In genomic region chr1:151198254-151199127, GRCh38 we compare ENCODE assay signal across 7 cellular contexts. TPM values are rescaled to one million over a fixed set of nuclear protein-coding genes. Genes with fewer than 3 reads are reported as not detected.
DNase-seq lines count a peak whose midpoint lies in the region; ATAC-seq, FAIRE-seq and TF ChIP-seq lines count a peak whose summit lies in the region.

TSS of gene PIP5K1A (plus strand) at chr1:151198552. CDS start at chr1:151198997, 445 bp downstream.

- H3K27ac ChIP-seq in hepatocyte = peak within 1 kb of the TSS; percentile 97

- 1% methylated on average over 59 of the region's 60 CpGs for WGBS in hepatocyte (ENCODE audit: low lambda C conversion rate, missing lambda C conversion rate)

- peak within 1 kb of the TSS; percentile 51 for H2AFZ ChIP-seq in hepatocyte

- H4K20me1 ChIP-seq in hepatocyte (ENCODE audit: insufficient read depth, poor library complexity, severe bottlenecking) = peaks cover 36% of the 10 kb centered on the region

- peaks cover 47% of the 10 kb centered on the region for H3K79me2 ChIP-seq in hepatocyte

- peaks cover 13% of the 10 kb centered on the region for H3K4me1 ChIP-seq in hepatocyte (ENCODE audit: insufficient read depth)

- peak; percentile 96 for FAIRE-seq in GM18507 (lab: Jason Lieb, UNC)

- H3K36me3 ChIP-seq in hepatocyte (replicated peaks; ENCODE audit: insufficient read depth, low read depth) = no peaks in the 10 kb centered on the region

- no peaks in the 10 kb centered on the region for H3K27me3 ChIP-seq in hepatocyte

- H3K9me2 ChIP-seq in hepatocyte (replicated peaks; ENCODE audit: insufficient read depth) = no peaks in the 10 kb centered on the region

- no peak for TF ChIP-seq CTCF in hepatocyte (IDR thresholded peaks at IDR 0.05; ENCODE audit: poor library complexity)

- H3K4me2 ChIP-seq in hepatocyte = peak within 1 kb of the TSS; percentile 87

- H3K9me3 ChIP-seq in hepatocyte (ENCODE audit: low read depth) = no peaks in the 10 kb centered on the region

- DNase-seq in GM18507 (ENCODE audit: extremely low spot score, insufficient read length, low read depth) = peak; percentile 99
- peak; percentile 100 for DNase-seq in NCI-H2081 (lab: John Stamatoyannopoulos, UW)
- DNase-seq in T1000 (lab: John Stamatoyannopoulos, UW) = peak; percentile 96
- DNase-seq in astrocyte of the hippocampus (ENCODE audit: low read depth, low spot score) = peak; percentile 99
- peak; percentile 99 for DNase-seq in hepatocyte (ENCODE audit: low spot score)
- DNase-seq in renal cortical epithelial cell (ENCODE audit: low read depth) = peak; percentile 96

- peak; percentile 82 for ATAC-seq in HG02981 (IDR thresholded peaks at IDR 0.05; ENCODE audit: unreplicated experiment)

- peak within 1 kb of the TSS; percentile 85 for H3K4me3 ChIP-seq in hepatocyte

RNA-seq across cellular contexts. Expression of gene PIP5K1A, which starts in this region (rescaled TPM):
- 36.0 and 45.7 TPM in 2 replicates for total RNA-seq in hepatocyte
- polyA plus RNA-seq in hepatocyte = 17.3 and 27.0 TPM in 2 replicates
- total RNA-seq in renal cortical epithelial cell = 67.4 and 95.5 TPM in 2 replicates

Comparison
In these comparisons a context has a peak if more than half of its experiments do, and no peak if none do; other contexts are left out.
1. Peak in every context shown above with its lines: DNase-seq, ATAC-seq, H3K4me3 ChIP-seq and H3K27ac ChIP-seq.